8 cellular contexts compared by ENCODE assay signal in the genomic region with DNA sequence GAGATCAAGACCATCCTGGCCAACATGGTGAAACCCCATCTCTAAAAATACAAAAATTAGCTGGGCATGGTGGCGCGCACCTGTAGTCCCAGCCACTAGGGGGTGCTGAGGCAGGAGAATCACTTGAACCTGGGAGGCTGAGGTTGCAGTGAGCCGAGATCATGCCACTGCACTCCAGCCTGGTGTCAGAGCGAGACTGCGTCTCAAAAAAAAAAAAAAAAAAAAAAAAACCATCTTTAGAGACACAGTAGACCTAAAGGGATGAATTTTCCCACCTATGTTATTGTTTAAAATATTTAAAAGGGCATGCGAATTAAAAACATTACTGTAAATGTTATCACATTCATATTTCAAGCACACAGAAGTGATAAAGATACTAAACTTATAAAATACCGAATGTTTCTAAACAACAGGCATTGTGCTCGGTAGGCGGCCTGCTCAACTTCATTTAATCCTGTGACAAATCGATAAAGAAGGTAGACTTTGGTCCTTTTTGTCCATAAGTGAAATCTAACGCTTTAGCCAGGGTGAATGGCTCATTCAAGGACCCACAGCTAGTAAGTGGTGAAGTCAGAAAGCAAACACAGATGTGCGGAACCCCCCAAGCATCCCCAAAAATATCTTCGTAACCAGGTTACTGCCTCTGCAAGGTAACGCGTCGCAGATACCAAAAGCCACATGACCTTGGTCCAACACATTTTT. TPM values are rescaled to one million over a fixed set of nuclear protein-coding genes. Genes with fewer than 3 reads are reported as not detected.
A peak's percentile ranks its signal among the peaks of the same experiment; 100 is the strongest.
DNase-seq lines count a peak whose midpoint lies in the region; ATAC-seq, FAIRE-seq and TF ChIP-seq lines count a peak whose summit lies in the region.

No MANE protein-coding gene starts in this region.

- peaks cover 10% of the 10 kb centered on the region; the same call in 1 of the 2 replicates for H3K36me3 ChIP-seq in BJ (ENCODE audit: control insufficient read depth, insufficient read depth, low read length)
- H3K36me3 ChIP-seq in esophagus muscularis mucosa = peaks cover 21 to 67% (median 52%) of the 10 kb centered on the region in 4 donors
- peaks cover 9 to 10% of the 10 kb centered on the region in 2 donors for H3K36me3 ChIP-seq in small intestine (ENCODE audit: control insufficient read depth in 2 of 2, insufficient read depth in 2 of 2, low read length in 2 of 2)

- TF ChIP-seq EP300 in Ishikawa (IDR thresholded peaks at IDR 0.05; ENCODE audit: borderline replicate concordance) = no peak
- no peak for TF ChIP-seq EP300 in esophagus muscularis mucosa (IDR thresholded peaks at IDR 0.05)

- POLR2A ChIA-PET in BJ (lab: Charles Lee) = no interaction called here
- POLR2A ChIA-PET in activated CD8-positive, alpha-beta T cell treated with anti-CD3 and anti-CD28 coated beads, Interleukin-2, amount 10 ng/mL, durations not matched to agents 7 days and 5 days (lab: Charles Lee) = interaction anchor here (0.7 to 1.1 kb wide), 2 partner anchors 12 to 17 kb away, joined by 3 read pairs; a partner anchor contains a TSS

- H3K36me3 Mint-ChIP-seq in activated CD8-positive, alpha-beta T cell treated with anti-CD3 and anti-CD28 coated beads, Interleukin-2, amount 10 ng/mL, durations not matched to agents 7 days and 5 days (ENCODE audit: low read depth) = peaks cover 71% of the 10 kb centered on the region

- H3K4me1 ChIP-seq in esophagus muscularis mucosa = no peaks in the 10 kb centered on the region
- H3K4me1 ChIP-seq in small intestine (ENCODE audit: control insufficient read depth in 2 of 2, insufficient read depth in 1 of 2, low read depth in 1 of 2, low read length in 1 of 2) = no peaks in the 10 kb centered on the region

- no peak overlapping the region for H3K27ac Mint-ChIP-seq in activated CD8-positive, alpha-beta T cell treated with anti-CD3 and anti-CD28 coated beads, Interleukin-2, amount 10 ng/mL, durations not matched to agents 7 days and 5 days

- DNase-seq in BJ (ENCODE audit: low read depth) (no peak), esophagus muscularis mucosa (ENCODE audit: extremely low spot score) (no peak), small intestine (peak; percentile 27), HCEC 1CT (no peak)
- peak; percentile 78 for DNase-seq in activated CD8-positive, alpha-beta T cell treated with anti-CD3 and anti-CD28 coated beads, Interleukin-2, amount 10 ng/mL, durations not matched to agents 7 days and 5 days

- no peak for TF ChIP-seq POLR2A in esophagus muscularis mucosa (IDR thresholded peaks at IDR 0.05; ENCODE audit: low read depth)

- FAIRE-seq in small intestine (lab: Jason Lieb, UNC) = no peak

- H3K9me3 ChIP-seq in esophagus muscularis mucosa (no peaks in the 10 kb centered on the region), small intestine (ENCODE audit: control insufficient read depth, low read depth) (no peaks in the 10 kb centered on the region)

- CTCF ChIA-PET in BJ (lab: Yijun Ruan, JAX) = interaction anchor here (0.7 to 3.0 kb wide), 15 partner anchors 9 to 243 kb away, joined by 3 to 17 read pairs (median 4); a partner anchor contains a TSS
- CTCF ChIA-PET in activated CD8-positive, alpha-beta T cell treated with anti-CD3 and anti-CD28 coated beads, Interleukin-2, amount 10 ng/mL, durations not matched to agents 7 days and 5 days (lab: Charles Lee) = interaction anchor here (0.6 to 2.5 kb wide), 24 partner anchors 10 to 108 kb away, joined by 3 to 17 read pairs (median 4); a partner anchor contains a TSS

- H3K27ac ChIP-seq in esophagus muscularis mucosa (replicated peaks in 1 of 4) (no peak overlapping the region), small intestine (ENCODE audit: low read depth in 1 of 2, low read length in 1 of 2) (no peak overlapping the region)

- peak; percentile 67 for TF ChIP-seq CTCF in BJ (IDR thresholded peaks at IDR 0.05; ENCODE audit: insufficient read depth, low read depth, low read length)
- peak; percentile 46 to 78 (median 55) for TF ChIP-seq CTCF in esophagus muscularis mucosa (IDR thresholded peaks at IDR 0.05)

- H3K4me1 Mint-ChIP-seq in activated CD8-positive, alpha-beta T cell treated with anti-CD3 and anti-CD28 coated beads, Interleukin-2, amount 10 ng/mL, durations not matched to agents 7 days and 5 days (ENCODE audit: low read depth) = peaks cover 14% of the 10 kb centered on the region

- no peaks in the 10 kb centered on the region for H3K27me3 Mint-ChIP-seq in activated CD8-positive, alpha-beta T cell treated with anti-CD3 and anti-CD28 coated beads, Interleukin-2, amount 10 ng/mL, durations not matched to agents 7 days and 5 days (ENCODE audit: low read depth)

- H3K9me3 Mint-ChIP-seq in activated CD8-positive, alpha-beta T cell treated with anti-CD3 and anti-CD28 coated beads, Interleukin-2, amount 10 ng/mL, durations not matched to agents 7 days and 5 days (ENCODE audit: insufficient read depth) = no peaks in the 10 kb centered on the region

- H3K27me3 ChIP-seq in BJ (ENCODE audit: control insufficient read depth, insufficient read depth, low read length) = no peaks in the 10 kb centered on the region
- no peaks in the 10 kb centered on the region for H3K27me3 ChIP-seq in esophagus muscularis mucosa
- H3K27me3 ChIP-seq in small intestine (ENCODE audit: control insufficient read depth in 2 of 2, insufficient read depth in 2 of 2, low read length in 2 of 2) = no peaks in the 10 kb centered on the region

- TF ChIP-seq RAD21 in Ishikawa (IDR thresholded peaks at IDR 0.05; ENCODE audit: low read depth) = peak; percentile 25; the same call in 1 of the 2 replicates

- no peak overlapping the region for H3K4me3 Mint-ChIP-seq in activated CD8-positive, alpha-beta T cell treated with anti-CD3 and anti-CD28 coated beads, Interleukin-2, amount 10 ng/mL, durations not matched to agents 7 days and 5 days

- peak; percentile 44 for ATAC-seq in activated CD8-positive, alpha-beta T cell treated with anti-CD3 and anti-CD28 coated beads, Interleukin-2, amount 10 ng/mL, durations not matched to agents 7 days and 5 days
- ATAC-seq in HG03442 (IDR thresholded peaks at IDR 0.05; ENCODE audit: unreplicated experiment) (no peak), GM21360 (IDR thresholded peaks at IDR 0.05; ENCODE audit: unreplicated experiment) (no peak)

- H3K4me3 ChIP-seq in BJ (ENCODE audit: low read depth, low read length) (no peak overlapping the region), esophagus muscularis mucosa (no peak overlapping the region), small intestine (ENCODE audit: low read depth in 1 of 2, low read length in 2 of 2) (no peak overlapping the region)

- WGBS in esophagus muscularis mucosa = 84% methylated on average over 16 of the region's 16 CpGs
- WGBS in small intestine, 3 donors = 73 to 81% (median 78%) methylated on average over 16 of the region's 16 CpGs

- intact Hi-C loops in esophagus muscularis mucosa (cut with DNase I) = no loop called here

TF ChIP-seq in Ishikawa, 13 proteins besides CTCF, POLR2A, EP300 and RAD21 (continues in another document):
- no peak for TF ChIP-seq YY1 (IDR thresholded peaks at IDR 0.05; ENCODE audit: low read depth)
- TF ChIP-seq, protein P1, sequence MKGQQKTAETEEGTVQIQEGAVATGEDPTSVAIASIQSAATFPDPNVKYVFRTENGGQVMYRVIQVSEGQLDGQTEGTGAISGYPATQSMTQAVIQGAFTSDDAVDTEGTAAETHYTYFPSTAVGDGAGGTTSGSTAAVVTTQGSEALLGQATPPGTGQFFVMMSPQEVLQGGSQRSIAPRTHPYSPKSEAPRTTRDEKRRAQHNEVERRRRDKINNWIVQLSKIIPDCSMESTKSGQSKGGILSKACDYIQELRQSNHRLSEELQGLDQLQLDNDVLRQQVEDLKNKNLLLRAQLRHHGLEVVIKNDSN (IDR thresholded peaks at IDR 0.05) = no peak
- no peak for TF ChIP-seq CEBPB (IDR thresholded peaks at IDR 0.05)
- TF ChIP-seq CREB1 (IDR thresholded peaks at IDR 0.05; ENCODE audit: low read depth) = no peak
- TF ChIP-seq EGR1 (IDR thresholded peaks at IDR 0.05) = no peak
- TF ChIP-seq NFIC (IDR thresholded peaks at IDR 0.05) = no peak

RNA-seq across cellular contexts. Expression of a gene that starts 16.1 kb away (rescaled TPM):
- 17.6 and 18.1 TPM in 2 replicates for polyA plus RNA-seq in BJ (2011; rRNA removed)
- 15.0 and 23.3 TPM in 2 replicates for polyA minus RNA-seq in BJ (2011; rRNA and poly(A)+ RNA removed)
- total RNA-seq in activated CD8-positive, alpha-beta T cell treated with anti-CD3 and anti-CD28 coated beads, Interleukin-2, amount 10 ng/mL, durations not matched to agents 7 days and 5 days = 100 to 1,000 TPM; 125 to 136 TPM
- 1 to 10 TPM; 6.2 to 9.6 (median 8.8) TPM for total RNA-seq in esophagus muscularis mucosa
- 10 to 100 TPM in 1 of 3 donors, 1 to 10 TPM in 2; 3.4 to 11.8 (median 4.1) TPM for polyA plus RNA-seq in small intestine

RNA-seq across cellular contexts. Expression of a gene that starts 16.8 kb away (rescaled TPM):
- polyA plus RNA-seq in BJ (2011; rRNA removed) = 44.6 and 48.8 TPM in 2 replicates
- 34.5 and 45.9 TPM in 2 replicates for polyA minus RNA-seq in BJ (2011; rRNA and poly(A)+ RNA removed)
- 10 to 100 TPM; 55.1 TPM for total RNA-seq in activated CD8-positive, alpha-beta T cell treated with anti-CD3 and anti-CD28 coated beads, Interleukin-2, amount 10 ng/mL, durations not matched to agents 7 days and 5 days
- 10 to 100 TPM; 30.2 to 50.2 (median 41.7) TPM for total RNA-seq in esophagus muscularis mucosa
- 10 to 100 TPM; 26.3 to 38.9 (median 33.0) TPM for polyA plus RNA-seq in small intestine

RNA-seq across cellular contexts. Expression of a gene that starts 45.5 kb away (rescaled TPM):
- polyA plus RNA-seq in BJ (2011; rRNA removed) (38.2 and 57.4 TPM in 2 replicates), small intestine (10 to 100 TPM; 39.2 to 50.5 (median 45.4) TPM)
- polyA minus RNA-seq in BJ (2011; rRNA and poly(A)+ RNA removed) = 17.1 and 27.8 TPM in 2 replicates
- 10 to 100 TPM; 53.7 to 56.1 TPM for total RNA-seq in activated CD8-positive, alpha-beta T cell treated with anti-CD3 and anti-CD28 coated beads, Interleukin-2, amount 10 ng/mL, durations not matched to agents 7 days and 5 days
- 10 to 100 TPM; 34.1 to 59.6 (median 50.2) TPM for total RNA-seq in esophagus muscularis mucosa

RNA-seq across cellular contexts. Expression of a gene that starts 45.7 kb away (rescaled TPM):
- 17.4 and 19.4 TPM in 2 replicates for polyA plus RNA-seq in BJ (2011; rRNA removed)
- 7.4 and 10.5 TPM in 2 replicates for polyA minus RNA-seq in BJ (2011; rRNA and poly(A)+ RNA removed)
- total RNA-seq in activated CD8-positive, alpha-beta T cell treated with anti-CD3 and anti-CD28 coated beads, Interleukin-2, amount 10 ng/mL, durations not matched to agents 7 days and 5 days = 10 to 100 TPM; 20.7 to 21.1 TPM
- total RNA-seq in esophagus muscularis mucosa = 10 to 100 TPM; 18.3 to 25.0 (median 21.1) TPM
- 10 to 100 TPM; 18.0 to 29.3 (median 20.0) TPM for polyA plus RNA-seq in small intestine

Comparison
In these comparisons a context has a peak if more than half of its experiments do, and no peak if none do; other contexts are left out.
1. DNase-seq: peak in activated CD8-positive, alpha-beta T cell treated with anti-CD3 and anti-CD28 coated beads, Interleukin-2, amount 10 ng/mL, durations not matched to agents 7 days and 5 days (single experiment) and small intestine (single experiment); none in BJ (single experiment), esophagus muscularis mucosa (single experiment) and HCEC 1CT (single experiment).
2. RNA of a gene that starts 16.1 kb away (total RNA-seq): 125 to 136 TPM in activated CD8-positive, alpha-beta T cell treated with anti-CD3 and anti-CD28 coated beads, Interleukin-2, amount 10 ng/mL, durations not matched to agents 7 days and 5 days; 6.2 to 9.6 TPM in esophagus muscularis mucosa; every median in the first group is over 10 times any median in the second.